Comparison of ENCODE assay signal across 8 cellular contexts in genomic region chr12:57005980-57006808, GRCh38.
DNase-seq lines count a peak whose midpoint lies in the region; ATAC-seq and TF ChIP-seq lines count a peak whose summit lies in the region.

TSS of gene ZBTB39 (minus strand) at chr12:57006546. CDS start at chr12:57004917, 1,629 bp downstream.

- H3K4me1 Mint-ChIP-seq in stimulated activated memory B cell treated with anti-CD40 and anti-IgM and Interleukin-4, amounts not matched to agents 10 μg/mL and 1 μg/mL and 100 μg/mL, for 72 hours, result peaks cover 42% of the 10 kb centered on the region

- H3K9me3 Mint-ChIP-seq in stimulated activated memory B cell treated with anti-CD40 and anti-IgM and Interleukin-4, amounts not matched to agents 10 μg/mL and 1 μg/mL and 100 μg/mL, for 72 hours, result no peaks in the 10 kb centered on the region

- H3K9ac ChIP-seq in mucosa of stomach (ENCODE audit: low read length), result peak within 1 kb of the TSS; percentile 85

- H3K27ac Mint-ChIP-seq in stimulated activated memory B cell treated with anti-CD40 and anti-IgM and Interleukin-4, amounts not matched to agents 10 μg/mL and 1 μg/mL and 100 μg/mL, for 72 hours, result peak within 1 kb of the TSS; percentile 84

- no peaks in the 10 kb centered on the region for H3K27me3 Mint-ChIP-seq in stimulated activated memory B cell treated with anti-CD40 and anti-IgM and Interleukin-4, amounts not matched to agents 10 μg/mL and 1 μg/mL and 100 μg/mL, for 72 hours

- POLR2A ChIA-PET in AG04449 (lab: Yijun Ruan, JAX), result interaction anchor here (1.1 kb wide), 1 partner anchor 106 kb away, joined by 3 read pairs; no protein-coding TSS in a partner anchor

- no peaks in the 10 kb centered on the region for H3K36me3 ChIP-seq in mucosa of stomach (ENCODE audit: control insufficient read depth, insufficient read depth, low read length)

- H3K4me3 Mint-ChIP-seq in stimulated activated memory B cell treated with anti-CD40 and anti-IgM and Interleukin-4, amounts not matched to agents 10 μg/mL and 1 μg/mL and 100 μg/mL, for 72 hours, result peak within 1 kb of the TSS; percentile 86

- H3K36me3 Mint-ChIP-seq in stimulated activated memory B cell treated with anti-CD40 and anti-IgM and Interleukin-4, amounts not matched to agents 10 μg/mL and 1 μg/mL and 100 μg/mL, for 72 hours, result peaks cover 22% of the 10 kb centered on the region

- H3K9me3 ChIP-seq in mucosa of stomach (ENCODE audit: control insufficient read depth, low read length), result no peaks in the 10 kb centered on the region

- H3K27me3 ChIP-seq in mucosa of stomach (ENCODE audit: control insufficient read depth, insufficient read depth, low read length), result no peaks in the 10 kb centered on the region

- CTCF ChIA-PET in AG04449 (lab: Yijun Ruan, JAX), result interaction anchor here (0.9 to 19.3 kb wide), 24 partner anchors 10 to 371 kb away, joined by 3 to 500 read pairs (median 6); partner anchors contain the start of genes HSD17B6, MYO1A, PRIM1 and STAT6

- DNase-seq in AG04449 (ENCODE audit: low read depth, low spot score) (no peak), NCI-H774 (lab: John Stamatoyannopoulos, UW) (peak; percentile 68), activated T-cell treated with anti-CD3 and anti-CD28 coated beads for 1 hour (ENCODE audit: low read depth) (peak; percentile 55), epithelial cell of esophagus (ENCODE audit: low read depth) (peak; percentile 62)

- ATAC-seq in GM18520 (IDR thresholded peaks at IDR 0.05; ENCODE audit: unreplicated experiment) (peak; percentile 51), HG03108 (IDR thresholded peaks at IDR 0.05; ENCODE audit: unreplicated experiment) (peak; percentile 60)
- ATAC-seq in stimulated activated memory B cell treated with anti-CD40 and anti-IgM and Interleukin-4, amounts not matched to agents 10 μg/mL and 1 μg/mL and 100 μg/mL, for 72 hours, result peak; percentile 93

- H3K4me3 ChIP-seq in AG04449 (ENCODE audit: low read depth, low read length), result peak within 1 kb of the TSS; percentile 78
- H3K4me3 ChIP-seq in epithelial cell of esophagus (ENCODE audit: low read length), result peak within 1 kb of the TSS; percentile 76
- H3K4me3 ChIP-seq in mucosa of stomach (ENCODE audit: low read length), result peak within 1 kb of the TSS; percentile 40

- TF ChIP-seq CTCF in AG04449 (IDR thresholded peaks at IDR 0.05; ENCODE audit: insufficient read depth, low read length, missing control alignments) (peak; percentile 64), epithelial cell of esophagus (IDR thresholded peaks at IDR 0.05; ENCODE audit: insufficient read depth, low read depth, low read length, missing control alignments) (peak; percentile 35)

- H3K4me1 ChIP-seq in mucosa of stomach (ENCODE audit: control insufficient read depth, insufficient read depth, low read length), result peaks cover 13% of the 10 kb centered on the region
